In genomic region chr3:86967062-86967461, GRCh38 we compare ENCODE assay signal across 2 cellular contexts.
TF ChIP-seq lines count a peak whose summit lies in the region.

No MANE protein-coding gene starts in this region.

TF ChIP-seq in IMR-90, 13 proteins besides CTCF, POLR2A, EP300 and RAD21:
- TF ChIP-seq FOS (IDR thresholded peaks at IDR 0.05; ENCODE audit: low read depth, low read length) (no peak), BHLHE40 (IDR thresholded peaks at IDR 0.05; ENCODE audit: low read depth, low read length) (no peak), SMC3 (IDR thresholded peaks at IDR 0.05; ENCODE audit: low read depth, low read length) (no peak), CHD1 (IDR thresholded peaks at IDR 0.05; ENCODE audit: low read depth, low read length) (no peak)

TF ChIP-seq in SK-N-SH, 30 proteins besides CTCF, POLR2A, EP300 and RAD21:
- TF ChIP-seq YY1 (IDR thresholded peaks at IDR 0.05; ENCODE audit: low read depth), result no peak
- TF ChIP-seq MAX (IDR thresholded peaks at IDR 0.05; ENCODE audit: low read depth), result no peak
- TF ChIP-seq MEF2A (IDR thresholded peaks at IDR 0.05; ENCODE audit: borderline replicate concordance, low read depth), result no peak
- TF ChIP-seq USF2 (IDR thresholded peaks at IDR 0.05; ENCODE audit: borderline replicate concordance, low read depth, low read length), result no peak
- no peak for TF ChIP-seq IRF3 (IDR thresholded peaks at IDR 0.05; ENCODE audit: low read depth, low read length)
- no peak for TF ChIP-seq FOXJ3 (CRISPR knock-in tag; IDR thresholded peaks at IDR 0.05)
- no peak for TF ChIP-seq GATA2 (CRISPR knock-in tag; IDR thresholded peaks at IDR 0.05)
- no peak for TF ChIP-seq FOXM1 (IDR thresholded peaks at IDR 0.05; ENCODE audit: low read depth)
- no peak for TF ChIP-seq NFIC (IDR thresholded peaks at IDR 0.05; ENCODE audit: borderline replicate concordance)
- TF ChIP-seq TAF1 (IDR thresholded peaks at IDR 0.05; ENCODE audit: borderline replicate concordance, low read depth, low read length), result no peak
- TF ChIP-seq RXRA (IDR thresholded peaks at IDR 0.05; ENCODE audit: borderline replicate concordance, low read depth), result no peak
- no peak for TF ChIP-seq TEAD4 (IDR thresholded peaks at IDR 0.05; ENCODE audit: borderline replicate concordance, insufficient read depth)
- no peak for TF ChIP-seq USF1 (IDR thresholded peaks at IDR 0.05; ENCODE audit: borderline replicate concordance, low read depth)
- no peak for TF ChIP-seq SMC3 (IDR thresholded peaks at IDR 0.05; ENCODE audit: low read depth, low read length)
- no peak for TF ChIP-seq JUND (IDR thresholded peaks at IDR 0.05)
- no peak for TF ChIP-seq CHD2 (IDR thresholded peaks at IDR 0.05; ENCODE audit: low read length, partially characterized antibody)
- TF ChIP-seq SIN3A (IDR thresholded peaks at IDR 0.05; ENCODE audit: borderline replicate concordance, low read depth, low read length), result no peak
- no peak for TF ChIP-seq NRF1 (IDR thresholded peaks at IDR 0.05; ENCODE audit: low read depth, low read length)
